14 cellular contexts compared by ENCODE assay signal in genomic region chr2:122032264-122032645, GRCh38.
DNase-seq lines count a peak whose midpoint lies in the region; ATAC-seq and TF ChIP-seq lines count a peak whose summit lies in the region.
"Had no signal": no experiment of that assay in that cellular context is flagged by ENCODE, and none has a peak within 500 bp of the region (broad histone marks: within the 10 kb centered on the region; RNA-seq: fewer than 3 reads in every experiment).

No MANE protein-coding gene starts in this region.

- H2AFZ ChIP-seq in GM23338 = peak overlapping the region; percentile 87; the same call in 1 of the 2 replicates
- no peak overlapping the region for H2AFZ ChIP-seq in OCI-LY1 (ENCODE audit: low read length)
- H2AFZ ChIP-seq in neural progenitor cell (replicated peaks) = peak overlapping the region; percentile 34

- no peak overlapping the region for H3K4me2 ChIP-seq in GM23338
- peak overlapping the region; percentile 17; the same call in 1 of the 2 replicates for H3K4me2 ChIP-seq in OCI-LY1 (ENCODE audit: low read length)
- H3K4me2 ChIP-seq in neural progenitor cell = no peak overlapping the region

- H3K9me3 Mint-ChIP-seq in GM23338 (no peaks in the 10 kb centered on the region; the same call in 2 of the 3 replicates), neural progenitor cell (peaks cover 8% of the 10 kb centered on the region)
- H3K9me3 Mint-ChIP-seq: CD8-positive, alpha-beta T cell; HFFc6 had no signal

- no peak overlapping the region for H3K27ac Mint-ChIP-seq in GM23338
- H3K27ac Mint-ChIP-seq in neural progenitor cell = peak overlapping the region; percentile 8
- H3K27ac Mint-ChIP-seq: B cell; CD14-positive monocyte; CD8-positive, alpha-beta T cell; HFFc6 had no signal

- H3K36me3 Mint-ChIP-seq in GM23338 (ENCODE audit: low read depth) (no peaks in the 10 kb centered on the region), neural progenitor cell (no peaks in the 10 kb centered on the region)
- H3K36me3 Mint-ChIP-seq: CD14-positive monocyte; CD8-positive, alpha-beta T cell had no signal

- intact Hi-C loops in A673 (cut with micrococcal nuclease; ENCODE audit: unreplicated experiment) = loop anchor here (2.0 kb wide), 1 partner anchor 33 kb away; no protein-coding TSS in a partner anchor

- H3K9me2 ChIP-seq in GM23338 (ENCODE audit: insufficient read depth) (no peaks in the 10 kb centered on the region; the same call in 1 of the 2 replicates), OCI-LY1 (ENCODE audit: low read depth, low read length) (no peaks in the 10 kb centered on the region)

- H3K4me3 Mint-ChIP-seq in GM23338 = no peak overlapping the region
- no peak overlapping the region for H3K4me3 Mint-ChIP-seq in neural progenitor cell
- H3K4me3 Mint-ChIP-seq: B cell; CD14-positive monocyte; CD8-positive, alpha-beta T cell; HFFc6 had no signal

- CTCF ChIA-PET in A673 (lab: Charles Lee) = no interaction called here

- H3K9me3 ChIP-seq in A673 (ENCODE audit: low read depth, low read length, poor library complexity, severe bottlenecking) = no peaks in the 10 kb centered on the region
- no peaks in the 10 kb centered on the region for H3K9me3 ChIP-seq in OCI-LY1 (ENCODE audit: low read length)
- no peaks in the 10 kb centered on the region for H3K9me3 ChIP-seq in neural progenitor cell (ENCODE audit: low read depth)

- POLR2A ChIA-PET in A673 (lab: Charles Lee; ENCODE audit: low non-redundant PET) = no interaction called here

- H4K20me1 ChIP-seq in GM23338 (replicated peaks; ENCODE audit: insufficient read depth) (no peaks in the 10 kb centered on the region), OCI-LY1 (ENCODE audit: insufficient read depth, low read length) (no peaks in the 10 kb centered on the region), neural progenitor cell (ENCODE audit: low read depth) (no peaks in the 10 kb centered on the region)

- H3K9ac ChIP-seq in OCI-LY1 (ENCODE audit: low read length) = no peak overlapping the region
- H3K9ac ChIP-seq in neural progenitor cell = no peak overlapping the region

- TF ChIP-seq CTCF in A673 (conservative IDR thresholded peaks at IDR 0.05; ENCODE audit: low read depth, low read length) (no peak), GM23338 (conservative IDR thresholded peaks at IDR 0.05; ENCODE audit: low read depth in 2 of 2) (no peak), OCI-LY1 (IDR thresholded peaks at IDR 0.05; ENCODE audit: low read length) (no peak), neural progenitor cell (IDR thresholded peaks at IDR 0.05) (no peak)

- H3K27ac ChIP-seq in A673 (ENCODE audit: low read depth, low read length, poor library complexity, severe bottlenecking) = peak overlapping the region; percentile 49
- no peak overlapping the region for H3K27ac ChIP-seq in GM23338 (ENCODE audit: low read depth)
- peak overlapping the region; percentile 21 for H3K27ac ChIP-seq in OCI-LY1 (ENCODE audit: low read depth, low read length, poor library complexity, severe bottlenecking)
- H3K27ac ChIP-seq in neural progenitor cell = no peak overlapping the region

- H3K4me3 ChIP-seq in A673 (ENCODE audit: low read depth, low read length, poor library complexity, severe bottlenecking) (no peak overlapping the region), GM23338 (no peak overlapping the region), OCI-LY1 (ENCODE audit: low read depth, low read length, poor library complexity, severe bottlenecking) (no peak overlapping the region), neural progenitor cell (no peak overlapping the region)

- H3K4me1 ChIP-seq in A673 (ENCODE audit: insufficient read depth, low read length, poor library complexity, severe bottlenecking) = peaks cover 60% of the 10 kb centered on the region
- peaks cover 9% of the 10 kb centered on the region for H3K4me1 ChIP-seq in GM23338 (ENCODE audit: insufficient read depth)
- peaks cover 25% of the 10 kb centered on the region for H3K4me1 ChIP-seq in OCI-LY1 (ENCODE audit: insufficient read depth, low read length, severe bottlenecking)
- H3K4me1 ChIP-seq in neural progenitor cell = peaks cover 22% of the 10 kb centered on the region

- H3K27me3 ChIP-seq in A673 (replicated peaks; ENCODE audit: insufficient read depth, low read depth, low read length, poor library complexity) (no peaks in the 10 kb centered on the region), GM23338 (ENCODE audit: insufficient read depth) (no peaks in the 10 kb centered on the region), OCI-LY1 (ENCODE audit: insufficient read depth, low read length) (no peaks in the 10 kb centered on the region), neural progenitor cell (no peaks in the 10 kb centered on the region)

- ATAC-seq in GM23338 (no peak), HG03469 (IDR thresholded peaks at IDR 0.05; ENCODE audit: unreplicated experiment) (no peak), HG02571 (IDR thresholded peaks at IDR 0.05; ENCODE audit: unreplicated experiment) (no peak)
- ATAC-seq: CD8-positive, alpha-beta T cell had no signal

- peaks cover 20% of the 10 kb centered on the region for H3K4me1 Mint-ChIP-seq in GM23338
- peaks cover 24% of the 10 kb centered on the region for H3K4me1 Mint-ChIP-seq in neural progenitor cell
- H3K4me1 Mint-ChIP-seq: B cell had no signal

- H3K79me2 ChIP-seq in GM23338 (replicated peaks; ENCODE audit: insufficient read depth) (no peaks in the 10 kb centered on the region), OCI-LY1 (ENCODE audit: insufficient read depth, low read length) (no peaks in the 10 kb centered on the region), neural progenitor cell (ENCODE audit: low read depth) (no peaks in the 10 kb centered on the region)

- H3K27me3 Mint-ChIP-seq in GM23338 (ENCODE audit: insufficient read depth, low read depth, poor library complexity) (peaks cover 4% of the 10 kb centered on the region), neural progenitor cell (ENCODE audit: insufficient read depth, low read depth) (peaks cover 3% of the 10 kb centered on the region)
- H3K27me3 Mint-ChIP-seq: B cell had no signal

- H3K36me3 ChIP-seq in A673 (ENCODE audit: insufficient read depth, low read length, poor library complexity, severe bottlenecking) (no peaks in the 10 kb centered on the region), GM23338 (ENCODE audit: insufficient read depth) (no peaks in the 10 kb centered on the region), OCI-LY1 (ENCODE audit: insufficient read depth, low read length) (no peaks in the 10 kb centered on the region; the same call in 1 of the 2 replicates), neural progenitor cell (no peaks in the 10 kb centered on the region)

- H3F3A ChIP-seq in GM23338 (replicated peaks; ENCODE audit: low read depth) = no peaks in the 10 kb centered on the region
- no peaks in the 10 kb centered on the region for H3F3A ChIP-seq in OCI-LY1 (ENCODE audit: insufficient read depth, low read length)
- H3F3A ChIP-seq in neural progenitor cell (ENCODE audit: low read depth) = peaks cover 9% of the 10 kb centered on the region

- DNase-seq in A673 (ENCODE audit: low spot score) = no peak
- DNase-seq in GM23338 (ENCODE audit: low spot score) = no peak
- DNase-seq in neural progenitor cell (ENCODE audit: low spot score) = no peak
- DNase-seq in SIG-M5 treated with dmso at 0.1 percent for 504 hours (lab: John Stamatoyannopoulos, UW; ENCODE audit: unreplicated experiment) = no peak
- DNase-seq: CD8-positive, alpha-beta T cell; DMS153; DMS79 treated with DMSO at 0.1 percent for 48 hours; HCEC 1CT had no signal

- no TSS peak for BruUV-seq in A673 (replicated peaks; lab: Mats Ljungman, UMichigan)

TF ChIP-seq in GM23338, 12 proteins besides CTCF, POLR2A, EP300 and RAD21:
- TF ChIP-seq, protein P1, sequence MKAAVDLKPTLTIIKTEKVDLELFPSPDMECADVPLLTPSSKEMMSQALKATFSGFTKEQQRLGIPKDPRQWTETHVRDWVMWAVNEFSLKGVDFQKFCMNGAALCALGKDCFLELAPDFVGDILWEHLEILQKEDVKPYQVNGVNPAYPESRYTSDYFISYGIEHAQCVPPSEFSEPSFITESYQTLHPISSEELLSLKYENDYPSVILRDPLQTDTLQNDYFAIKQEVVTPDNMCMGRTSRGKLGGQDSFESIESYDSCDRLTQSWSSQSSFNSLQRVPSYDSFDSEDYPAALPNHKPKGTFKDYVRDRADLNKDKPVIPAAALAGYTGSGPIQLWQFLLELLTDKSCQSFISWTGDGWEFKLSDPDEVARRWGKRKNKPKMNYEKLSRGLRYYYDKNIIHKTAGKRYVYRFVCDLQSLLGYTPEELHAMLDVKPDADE (IDR thresholded peaks at IDR 0.05) = no peak
- no peak for TF ChIP-seq CREB1 (CRISPR knock-in tag; IDR thresholded peaks at IDR 0.05; ENCODE audit: low read depth)

Comparison
In these comparisons a context has a peak if more than half of its experiments do, and no peak if none do; other contexts are left out.
1. H3K27ac ChIP-seq: peak in A673 (single experiment) and OCI-LY1 (single experiment); none in GM23338 (single experiment) and neural progenitor cell (single experiment).